8 cellular contexts compared by ENCODE assay signal in genomic region chr17:38584350-38584925, GRCh38. TPM values are rescaled to one million over a fixed set of nuclear protein-coding genes. Genes with fewer than 3 reads are reported as not detected.
DNase-seq lines count a peak whose midpoint lies in the region; ATAC-seq and TF ChIP-seq lines count a peak whose summit lies in the region.

No MANE protein-coding gene starts in this region.

- peaks cover 53% of the 10 kb centered on the region for H3K4me1 ChIP-seq in NT2/D1 (ENCODE audit: insufficient read depth, insufficient read length)
- H3K4me1 ChIP-seq in thyroid gland, result peaks cover 0 to 13% of the 10 kb centered on the region in 2 donors

- H3K36me3 ChIP-seq in BJ (ENCODE audit: control insufficient read depth, insufficient read depth, low read length) (no peaks in the 10 kb centered on the region), H7 (replicated peaks; ENCODE audit: control insufficient read depth, insufficient read depth, low read length) (no peaks in the 10 kb centered on the region), NT2/D1 (ENCODE audit: insufficient read depth, insufficient read length, low read length) (no peaks in the 10 kb centered on the region), thyroid gland (no peaks in the 10 kb centered on the region)

- H3K4me1 Mint-ChIP-seq in nephron, result peaks cover 57% of the 10 kb centered on the region

- H3K4me3 Mint-ChIP-seq in nephron, result no peak overlapping the region

- no peak overlapping the region for H3K27ac ChIP-seq in thyroid gland

- intact Hi-C loops in thyroid gland (cut with DNase I), result loop anchor here (10.0 kb wide), 2 partner anchors 70 to 160 kb away; partner anchors contain the start of gene ARHGAP23

- DNase-seq in BJ (ENCODE audit: low read depth) (no peak), H7 (peak; percentile 95), NT2/D1 (ENCODE audit: low read depth, low spot score) (no peak), activated T-cell treated with anti-CD3 and anti-CD28 coated beads for 48 hours (ENCODE audit: low read depth) (peak; percentile 55), thyroid gland (peak; percentile 59 to 64)

- H3K27me3 ChIP-seq in BJ (ENCODE audit: control insufficient read depth, insufficient read depth, low read length), result peaks cover 29% of the 10 kb centered on the region
- H3K27me3 ChIP-seq in H7 (ENCODE audit: control insufficient read depth, insufficient read depth, low read length), result peaks cover 19% of the 10 kb centered on the region
- H3K27me3 ChIP-seq in NT2/D1 (ENCODE audit: insufficient read depth, insufficient read length), result peaks cover 4% of the 10 kb centered on the region
- H3K27me3 ChIP-seq in thyroid gland, result no peaks in the 10 kb centered on the region

- H3K36me3 Mint-ChIP-seq in nephron (ENCODE audit: low read depth), result no peaks in the 10 kb centered on the region

- peaks cover 53% of the 10 kb centered on the region for H3K27me3 Mint-ChIP-seq in nephron (ENCODE audit: low read depth)

- CTCF ChIA-PET in BJ (lab: Yijun Ruan, JAX), result interaction anchor here (0.6 to 10.8 kb wide), 20 partner anchors 8 to 237 kb away, joined by 3 to 110 read pairs (median 4); partner anchors contain the start of gene ARHGAP23

- no peak for TF ChIP-seq POLR2A in thyroid gland (IDR thresholded peaks at IDR 0.05)

- 13 to 14% methylated on average over 19 of the region's 19 CpGs for WGBS in thyroid gland, 2 donors

- no peaks in the 10 kb centered on the region for H3K9me3 ChIP-seq in NT2/D1 (ENCODE audit: insufficient read depth, low read length)
- no peaks in the 10 kb centered on the region for H3K9me3 ChIP-seq in thyroid gland

- H3K4me3 ChIP-seq in BJ (ENCODE audit: low read depth, low read length), result no peak overlapping the region
- H3K4me3 ChIP-seq in H7 (ENCODE audit: insufficient read depth, low read depth, low read length), result no peak overlapping the region
- H3K4me3 ChIP-seq in NT2/D1 (ENCODE audit: insufficient read length, low read depth), result no peak overlapping the region
- H3K4me3 ChIP-seq in thyroid gland (replicated peaks in 1 of 3), result no peak overlapping the region

- ATAC-seq in esophagus mucosa (peak; percentile 85), GM18511 (IDR thresholded peaks at IDR 0.05; ENCODE audit: unreplicated experiment) (no peak)

- POLR2A ChIA-PET in BJ (lab: Charles Lee), result no interaction called here

- peak overlapping the region in 1 of 3 experiments; percentile 30 for H3K27ac Mint-ChIP-seq in nephron

- H3K9me3 Mint-ChIP-seq in nephron, result no peaks in the 10 kb centered on the region

- peak; percentile 95 for TF ChIP-seq CTCF in BJ (IDR thresholded peaks at IDR 0.05; ENCODE audit: insufficient read depth, low read depth, low read length)
- peak; percentile 90 to 95 (median 95) for TF ChIP-seq CTCF in nephron (IDR thresholded peaks at IDR 0.05; ENCODE audit: unreplicated experiment in 3 of 3)
- TF ChIP-seq CTCF in thyroid gland (IDR thresholded peaks at IDR 0.05), result peak; percentile 69 to 95 (median 82)

- peak overlapping the region; percentile 5 for H3K9ac ChIP-seq in NT2/D1 (ENCODE audit: insufficient read length, low read depth)

RNA-seq across cellular contexts. Expression of gene SRCIN1, which starts 21.3 kb away (rescaled TPM):
- not detected in 2 replicates for polyA plus RNA-seq in BJ (2011; rRNA removed)
- polyA minus RNA-seq in BJ (2011; rRNA and poly(A)+ RNA removed), result 0.14 TPM in 1 of 2 replicates, not detected in the other
- total RNA-seq in H7 (2014; rRNA removed; shearing (Covaris generic)), result 2.3 TPM in 2 replicates
- 6.6 TPM for total RNA-seq in esophagus mucosa
- total RNA-seq in thyroid gland, result under 1 TPM; 0.54 to 0.89 (median 0.69) TPM

Comparison
In these comparisons a context has a peak if more than half of its experiments do, and no peak if none do; other contexts are left out.
1. DNase-seq: peak in H7 (single experiment), activated T-cell treated with anti-CD3 and anti-CD28 coated beads for 48 hours (single experiment) and thyroid gland (2 of 2); none in BJ (single experiment) and NT2/D1 (single experiment).
2. Peak in every context shown above with its lines, with median percentiles within 50 percentile points of each other: CTCF ChIP-seq.